2 cellular contexts compared by ENCODE assay signal in the genomic region with DNA sequence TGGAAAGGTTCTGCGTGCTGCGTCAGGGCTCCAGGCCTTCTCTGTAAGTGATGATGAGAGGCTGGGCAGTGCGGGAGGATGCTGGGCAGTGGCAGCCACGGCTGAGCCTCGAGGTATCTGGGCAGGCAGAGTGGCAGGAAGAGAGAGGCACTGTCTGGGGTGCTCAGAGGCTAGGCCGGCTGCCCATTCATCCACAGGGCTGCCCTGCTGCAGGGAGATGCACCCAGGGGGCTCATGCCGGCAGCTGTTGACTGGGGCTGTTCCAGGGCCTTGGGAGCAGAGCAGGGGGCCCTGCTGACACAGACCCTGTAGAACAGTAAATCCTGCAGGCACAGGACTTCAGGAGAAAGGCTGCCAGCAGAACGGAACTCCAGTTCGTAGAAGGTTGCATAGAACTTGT.
TF ChIP-seq lines count a peak whose summit lies in the region.

No MANE protein-coding gene starts in this region.

TF ChIP-seq in GM23338, 12 proteins besides CTCF, POLR2A, EP300 and RAD21 (continued from another document):
- TF ChIP-seq, protein P1, sequence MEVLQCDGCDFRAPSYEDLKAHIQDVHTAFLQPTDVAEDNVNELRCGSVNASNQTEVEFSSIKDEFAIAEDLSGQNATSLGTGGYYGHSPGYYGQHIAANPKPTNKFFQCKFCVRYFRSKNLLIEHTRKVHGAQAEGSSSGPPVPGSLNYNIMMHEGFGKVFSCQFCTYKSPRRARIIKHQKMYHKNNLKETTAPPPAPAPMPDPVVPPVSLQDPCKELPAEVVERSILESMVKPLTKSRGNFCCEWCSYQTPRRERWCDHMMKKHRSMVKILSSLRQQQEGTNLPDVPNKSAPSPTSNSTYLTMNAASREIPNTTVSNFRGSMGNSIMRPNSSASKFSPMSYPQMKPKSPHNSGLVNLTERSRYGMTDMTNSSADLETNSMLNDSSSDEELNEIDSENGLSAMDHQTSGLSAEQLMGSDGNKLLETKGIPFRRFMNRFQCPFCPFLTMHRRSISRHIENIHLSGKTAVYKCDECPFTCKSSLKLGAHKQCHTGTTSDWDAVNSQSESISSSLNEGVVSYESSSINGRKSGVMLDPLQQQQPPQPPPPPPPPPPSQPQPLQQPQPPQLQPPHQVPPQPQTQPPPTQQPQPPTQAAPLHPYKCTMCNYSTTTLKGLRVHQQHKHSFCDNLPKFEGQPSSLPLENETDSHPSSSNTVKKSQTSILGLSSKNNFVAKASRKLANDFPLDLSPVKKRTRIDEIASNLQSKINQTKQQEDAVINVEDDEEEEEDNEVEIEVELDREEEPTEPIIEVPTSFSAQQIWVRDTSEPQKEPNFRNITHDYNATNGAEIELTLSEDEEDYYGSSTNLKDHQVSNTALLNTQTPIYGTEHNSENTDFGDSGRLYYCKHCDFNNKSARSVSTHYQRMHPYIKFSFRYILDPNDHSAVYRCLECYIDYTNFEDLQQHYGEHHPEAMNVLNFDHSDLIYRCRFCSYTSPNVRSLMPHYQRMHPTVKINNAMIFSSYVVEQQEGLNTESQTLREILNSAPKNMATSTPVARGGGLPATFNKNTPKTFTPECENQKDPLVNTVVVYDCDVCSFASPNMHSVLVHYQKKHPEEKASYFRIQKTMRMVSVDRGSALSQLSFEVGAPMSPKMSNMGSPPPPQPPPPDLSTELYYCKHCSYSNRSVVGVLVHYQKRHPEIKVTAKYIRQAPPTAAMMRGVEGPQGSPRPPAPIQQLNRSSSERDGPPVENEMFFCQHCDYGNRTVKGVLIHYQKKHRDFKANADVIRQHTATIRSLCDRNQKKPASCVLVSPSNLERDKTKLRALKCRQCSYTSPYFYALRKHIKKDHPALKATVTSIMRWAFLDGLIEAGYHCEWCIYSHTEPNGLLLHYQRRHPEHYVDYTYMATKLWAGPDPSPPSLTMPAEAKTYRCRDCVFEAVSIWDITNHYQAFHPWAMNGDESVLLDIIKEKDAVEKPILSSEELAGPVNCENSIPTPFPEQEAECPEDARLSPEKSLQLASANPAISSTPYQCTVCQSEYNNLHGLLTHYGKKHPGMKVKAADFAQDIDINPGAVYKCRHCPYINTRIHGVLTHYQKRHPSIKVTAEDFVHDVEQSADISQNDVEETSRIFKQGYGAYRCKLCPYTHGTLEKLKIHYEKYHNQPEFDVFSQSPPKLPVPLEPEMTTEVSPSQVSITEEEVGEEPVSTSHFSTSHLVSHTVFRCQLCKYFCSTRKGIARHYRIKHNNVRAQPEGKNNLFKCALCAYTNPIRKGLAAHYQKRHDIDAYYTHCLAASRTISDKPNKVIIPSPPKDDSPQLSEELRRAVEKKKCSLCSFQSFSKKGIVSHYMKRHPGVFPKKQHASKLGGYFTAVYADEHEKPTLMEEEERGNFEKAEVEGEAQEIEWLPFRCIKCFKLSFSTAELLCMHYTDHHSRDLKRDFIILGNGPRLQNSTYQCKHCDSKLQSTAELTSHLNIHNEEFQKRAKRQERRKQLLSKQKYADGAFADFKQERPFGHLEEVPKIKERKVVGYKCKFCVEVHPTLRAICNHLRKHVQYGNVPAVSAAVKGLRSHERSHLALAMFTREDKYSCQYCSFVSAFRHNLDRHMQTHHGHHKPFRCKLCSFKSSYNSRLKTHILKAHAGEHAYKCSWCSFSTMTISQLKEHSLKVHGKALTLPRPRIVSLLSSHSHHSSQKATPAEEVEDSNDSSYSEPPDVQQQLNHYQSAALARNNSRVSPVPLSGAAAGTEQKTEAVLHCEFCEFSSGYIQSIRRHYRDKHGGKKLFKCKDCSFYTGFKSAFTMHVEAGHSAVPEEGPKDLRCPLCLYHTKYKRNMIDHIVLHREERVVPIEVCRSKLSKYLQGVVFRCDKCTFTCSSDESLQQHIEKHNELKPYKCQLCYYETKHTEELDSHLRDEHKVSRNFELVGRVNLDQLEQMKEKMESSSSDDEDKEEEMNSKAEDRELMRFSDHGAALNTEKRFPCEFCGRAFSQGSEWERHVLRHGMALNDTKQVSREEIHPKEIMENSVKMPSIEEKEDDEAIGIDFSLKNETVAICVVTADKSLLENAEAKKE (CRISPR knock-in tag; IDR thresholded peaks at IDR 0.05), result no peak
- TF ChIP-seq EZH2phosphoT487 (IDR thresholded peaks at IDR 0.05; ENCODE audit: unreplicated experiment) (no peak), STAT1 (IDR thresholded peaks at IDR 0.05; ENCODE audit: unreplicated experiment) (no peak), POLR2AphosphoS5 (IDR thresholded peaks at IDR 0.05; ENCODE audit: low read depth) (no peak), ZNF331 (CRISPR knock-in tag; IDR thresholded peaks at IDR 0.05; ENCODE audit: low read depth) (no peak), EZH2 (IDR thresholded peaks at IDR 0.05; ENCODE audit: low read depth, unreplicated experiment) (no peak), CREB1 (CRISPR knock-in tag; IDR thresholded peaks at IDR 0.05; ENCODE audit: low read depth) (no peak)
- TF ChIP-seq, protein P2, sequence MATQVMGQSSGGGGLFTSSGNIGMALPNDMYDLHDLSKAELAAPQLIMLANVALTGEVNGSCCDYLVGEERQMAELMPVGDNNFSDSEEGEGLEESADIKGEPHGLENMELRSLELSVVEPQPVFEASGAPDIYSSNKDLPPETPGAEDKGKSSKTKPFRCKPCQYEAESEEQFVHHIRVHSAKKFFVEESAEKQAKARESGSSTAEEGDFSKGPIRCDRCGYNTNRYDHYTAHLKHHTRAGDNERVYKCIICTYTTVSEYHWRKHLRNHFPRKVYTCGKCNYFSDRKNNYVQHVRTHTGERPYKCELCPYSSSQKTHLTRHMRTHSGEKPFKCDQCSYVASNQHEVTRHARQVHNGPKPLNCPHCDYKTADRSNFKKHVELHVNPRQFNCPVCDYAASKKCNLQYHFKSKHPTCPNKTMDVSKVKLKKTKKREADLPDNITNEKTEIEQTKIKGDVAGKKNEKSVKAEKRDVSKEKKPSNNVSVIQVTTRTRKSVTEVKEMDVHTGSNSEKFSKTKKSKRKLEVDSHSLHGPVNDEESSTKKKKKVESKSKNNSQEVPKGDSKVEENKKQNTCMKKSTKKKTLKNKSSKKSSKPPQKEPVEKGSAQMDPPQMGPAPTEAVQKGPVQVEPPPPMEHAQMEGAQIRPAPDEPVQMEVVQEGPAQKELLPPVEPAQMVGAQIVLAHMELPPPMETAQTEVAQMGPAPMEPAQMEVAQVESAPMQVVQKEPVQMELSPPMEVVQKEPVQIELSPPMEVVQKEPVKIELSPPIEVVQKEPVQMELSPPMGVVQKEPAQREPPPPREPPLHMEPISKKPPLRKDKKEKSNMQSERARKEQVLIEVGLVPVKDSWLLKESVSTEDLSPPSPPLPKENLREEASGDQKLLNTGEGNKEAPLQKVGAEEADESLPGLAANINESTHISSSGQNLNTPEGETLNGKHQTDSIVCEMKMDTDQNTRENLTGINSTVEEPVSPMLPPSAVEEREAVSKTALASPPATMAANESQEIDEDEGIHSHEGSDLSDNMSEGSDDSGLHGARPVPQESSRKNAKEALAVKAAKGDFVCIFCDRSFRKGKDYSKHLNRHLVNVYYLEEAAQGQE (IDR thresholded peaks at IDR 0.05; ENCODE audit: unreplicated experiment), result no peak
- TF ChIP-seq, protein P3, sequence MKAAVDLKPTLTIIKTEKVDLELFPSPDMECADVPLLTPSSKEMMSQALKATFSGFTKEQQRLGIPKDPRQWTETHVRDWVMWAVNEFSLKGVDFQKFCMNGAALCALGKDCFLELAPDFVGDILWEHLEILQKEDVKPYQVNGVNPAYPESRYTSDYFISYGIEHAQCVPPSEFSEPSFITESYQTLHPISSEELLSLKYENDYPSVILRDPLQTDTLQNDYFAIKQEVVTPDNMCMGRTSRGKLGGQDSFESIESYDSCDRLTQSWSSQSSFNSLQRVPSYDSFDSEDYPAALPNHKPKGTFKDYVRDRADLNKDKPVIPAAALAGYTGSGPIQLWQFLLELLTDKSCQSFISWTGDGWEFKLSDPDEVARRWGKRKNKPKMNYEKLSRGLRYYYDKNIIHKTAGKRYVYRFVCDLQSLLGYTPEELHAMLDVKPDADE (IDR thresholded peaks at IDR 0.05), result no peak

TF ChIP-seq in H1, 55 proteins besides CTCF, POLR2A, EP300 and RAD21 (continued from another document):
- TF ChIP-seq POU5F1 (IDR thresholded peaks at IDR 0.05; ENCODE audit: low read depth, low read length), result no peak
- no peak for TF ChIP-seq BCL11A (IDR thresholded peaks at IDR 0.05; ENCODE audit: low read depth in 2 of 2, low read length in 2 of 2)
- TF ChIP-seq BACH1 (IDR thresholded peaks at IDR 0.05; ENCODE audit: low read length), result no peak
